Comparison of ENCODE assay signal across 21 cellular contexts in genomic region chr1:9073148-9073547, GRCh38. TPM values are rescaled to one million over a fixed set of nuclear protein-coding genes. Genes with fewer than 3 reads are reported as not detected.
"Had no signal": no experiment of that assay in that cellular context is flagged by ENCODE, and none has a peak within 500 bp of the region (broad histone marks: within the 10 kb centered on the region; RNA-seq: fewer than 3 reads in every experiment).

No MANE protein-coding gene starts in this region.

- H3K27ac Mint-ChIP-seq: activated T-cell treated with anti-CD3 and anti-CD28 coated beads, Interleukin-2, amount 50 U/mL, for 24 hours; endodermal cell; stimulated activated naive CD8-positive, alpha-beta T cell treated with anti-CD3 and anti-CD28 coated beads, Interleukin-15, amount 100 ng/mL, for 72 hours; T-helper 2 cell treated with Interferon-gamma antibody and Interleukin-4, amounts not matched to agents 5 μg/mL and 100 μg/mL, for 36 hours had no signal

- H3K4me3 Mint-ChIP-seq: activated T-cell treated with anti-CD3 and anti-CD28 coated beads, Interleukin-2, amount 50 U/mL, for 24 hours; endodermal cell; stimulated activated naive CD8-positive, alpha-beta T cell treated with anti-CD3 and anti-CD28 coated beads, Interleukin-15, amount 100 ng/mL, for 72 hours; T-helper 2 cell treated with Interferon-gamma antibody and Interleukin-4, amounts not matched to agents 5 μg/mL and 100 μg/mL, for 36 hours had no signal

- ATAC-seq: gastrocnemius medialis; heart right ventricle; left cardiac atrium; lower lobe of right lung; stimulated activated naive CD8-positive, alpha-beta T cell treated with anti-CD3 and anti-CD28 coated beads, Interleukin-15, amount 100 ng/mL, for 72 hours had no signal

- H3K27ac ChIP-seq: gastrocnemius medialis, heart right ventricle, lower lobe of right lung, right atrium auricular region, skin epidermis, upper lobe of left lung had no signal

- H3K36me3 ChIP-seq: gastrocnemius medialis, heart right ventricle, lower lobe of right lung, right atrium auricular region, upper lobe of left lung had no signal

- H3K9me3 ChIP-seq: gastrocnemius medialis, heart right ventricle, lower lobe of right lung, right atrium auricular region, upper lobe of left lung had no signal

- DNase-seq: activated CD4-positive, alpha-beta T cell treated with anti-CD3 and anti-CD28 coated beads for 1 hour; activated CD4-positive, alpha-beta T cell treated with anti-CD3 and anti-CD28 coated beads, Interleukin-2, amount 50 U/mL, for 48 hours; activated effector memory CD4-positive, alpha-beta T cell treated with Interleukin-2 at 50 U/mL for 16 hours; activated naive CD4-positive, alpha-beta T cell treated with anti-CD3 and anti-CD28 coated beads, Interleukin-2, amount 50 U/mL, for 16 hours; activated T-cell treated with anti-CD3 and anti-CD28 coated beads, Interleukin-2, amount 50 U/mL, for 24 hours; endodermal cell; gastrocnemius medialis; heart right ventricle; left cardiac atrium; lower lobe of right lung; stimulated activated naive CD8-positive, alpha-beta T cell treated with anti-CD3 and anti-CD28 coated beads, Interleukin-15, amount 100 ng/mL, for 72 hours; upper lobe of left lung had no signal

- H3K4me3 ChIP-seq: gastrocnemius medialis, heart right ventricle, lower lobe of right lung, right atrium auricular region, skin epidermis, upper lobe of left lung had no signal

- H3K27me3 ChIP-seq: gastrocnemius medialis, heart right ventricle, right atrium auricular region, upper lobe of left lung had no signal

- H3K9me3 Mint-ChIP-seq: activated T-cell treated with anti-CD3 and anti-CD28 coated beads, Interleukin-2, amount 50 U/mL, for 24 hours; endodermal cell; stimulated activated naive CD8-positive, alpha-beta T cell treated with anti-CD3 and anti-CD28 coated beads, Interleukin-15, amount 100 ng/mL, for 72 hours; T-helper 2 cell treated with Interferon-gamma antibody and Interleukin-4, amounts not matched to agents 5 μg/mL and 100 μg/mL, for 36 hours had no signal

RNA-seq across cellular contexts. Expression of gene SLC2A5, which starts 3.7 kb away (rescaled TPM):
- total RNA-seq: endodermal cell, epithelial cell of proximal tubule had no signal

RNA-seq across cellular contexts. Expression of gene SLC2A7, which starts 46.9 kb away (rescaled TPM):
- total RNA-seq: astrocyte, bronchial epithelial cell, cerebellum, endodermal cell, epithelial cell of proximal tubule, gastrocnemius medialis, left cardiac atrium, lower lobe of right lung, posterior vena cava, right atrium auricular region, temporal lobe, upper lobe of left lung had no signal
- polyA plus RNA-seq: heart right ventricle had no signal
